In genomic region chr19:8325454-8325853, GRCh38 we compare ENCODE assay signal across 24 cellular contexts. TPM values are rescaled to one million over a fixed set of nuclear protein-coding genes. Genes with fewer than 3 reads are reported as not detected.
A peak's percentile ranks its signal among the peaks of the same experiment; 100 is the strongest.
DNase-seq lines count a peak whose midpoint lies in the region; ATAC-seq and TF ChIP-seq lines count a peak whose summit lies in the region.
"Had no signal": no experiment of that assay in that cellular context is flagged by ENCODE, and none has a peak within 500 bp of the region (broad histone marks: within the 10 kb centered on the region; RNA-seq: fewer than 3 reads in every experiment).

No MANE protein-coding gene starts in this region.

- no peak overlapping the region for H3K9ac ChIP-seq in parathyroid adenoma
- H3K9ac ChIP-seq: BLaER1 treated with 17β-estradiol and CSF1 and Interleukin-3, amounts not matched to agents 10 nM and 100 nM had no signal

- H3K4me3 ChIP-seq in HEK293 (ENCODE audit: low read depth, low read length) (no peak overlapping the region), parathyroid adenoma (ENCODE audit: low read depth, low read length) (no peak overlapping the region)
- H3K4me3 ChIP-seq: A549; BLaER1 treated with 17β-estradiol and CSF1 and Interleukin-3, amounts not matched to agents 10 nM and 100 nM; GM12878; GM23338 had no signal

- DNase-seq in Right ventricle myocardium inferior (ENCODE audit: missing footprints) = peak; percentile 20
- no peak for DNase-seq in left cardiac atrium
- no peak for DNase-seq in T-helper 17 cell
- no peak for DNase-seq in NCI-H524 (lab: John Stamatoyannopoulos, UW)
- no peak for DNase-seq in activated CD8-positive, alpha-beta memory T cell treated with anti-CD3 and anti-CD28 coated beads, Interleukin-2, amount 10 ng/mL, durations not matched to agents 7 days and 5 days
- DNase-seq: 8988T; ACHN; AML-193; BE2C; CD4-positive, alpha-beta T cell; CD8-positive, alpha-beta memory T cell; DMS 273 treated with DMSO at 0.1 percent for 48 hours; DMS79; EL; GDM1; H9; HFFc6 had no signal

- CTCF ChIA-PET in HEK293 (lab: Yijun Ruan, JAX) = interaction anchor here (0.7 to 1.5 kb wide), 2 partner anchors 56 to 96 kb away, joined by 3 to 4 read pairs; no protein-coding TSS in a partner anchor
- CTCF ChIA-PET in activated CD8-positive, alpha-beta memory T cell treated with anti-CD3 and anti-CD28 coated beads, Interleukin-2, amount 10 ng/mL, durations not matched to agents 7 days and 5 days (lab: Charles Lee) = no interaction called here

- no peak overlapping the region for H3K4me3 Mint-ChIP-seq in T-helper 17 cell
- H3K4me3 Mint-ChIP-seq in activated CD8-positive, alpha-beta memory T cell treated with anti-CD3 and anti-CD28 coated beads, Interleukin-2, amount 10 ng/mL, durations not matched to agents 7 days and 5 days = no peak overlapping the region
- H3K4me3 Mint-ChIP-seq: CD14-positive monocyte; CD4-positive, alpha-beta T cell; CD8-positive, alpha-beta memory T cell; GM23338; HFFc6 had no signal

- POLR2A ChIA-PET in HEK293 (lab: Yijun Ruan, JAX) = interaction anchor here (1.1 to 2.2 kb wide), 2 partner anchors 9 kb away, joined by 3 to 9 read pairs; no protein-coding TSS in a partner anchor

- no peak overlapping the region for H3K27ac ChIP-seq in HEK293 (ENCODE audit: extremely low read depth, low read depth, low read length)
- peak overlapping the region; percentile 34 for H3K27ac ChIP-seq in parathyroid adenoma
- H3K27ac ChIP-seq: A549; BLaER1 treated with 17β-estradiol and CSF1 and Interleukin-3, amounts not matched to agents 10 nM and 100 nM had no signal

- H3K27me3 Mint-ChIP-seq in T-helper 17 cell = no peaks in the 10 kb centered on the region
- peaks cover 5% of the 10 kb centered on the region for H3K27me3 Mint-ChIP-seq in activated CD8-positive, alpha-beta memory T cell treated with anti-CD3 and anti-CD28 coated beads, Interleukin-2, amount 10 ng/mL, durations not matched to agents 7 days and 5 days
- H3K27me3 Mint-ChIP-seq: CD4-positive, alpha-beta T cell; CD8-positive, alpha-beta memory T cell had no signal

- no peaks in the 10 kb centered on the region for H3K27me3 ChIP-seq in parathyroid adenoma (ENCODE audit: control insufficient read depth, insufficient read depth, low read length)
- H3K27me3 ChIP-seq: BLaER1 treated with 17β-estradiol and CSF1 and Interleukin-3, amounts not matched to agents 10 nM and 100 nM had no signal

- peaks cover 3% of the 10 kb centered on the region for H3K36me3 Mint-ChIP-seq in T-helper 17 cell (ENCODE audit: low read depth)
- peaks cover 14% of the 10 kb centered on the region for H3K36me3 Mint-ChIP-seq in activated CD8-positive, alpha-beta memory T cell treated with anti-CD3 and anti-CD28 coated beads, Interleukin-2, amount 10 ng/mL, durations not matched to agents 7 days and 5 days

- peak overlapping the region; percentile 19 for H3K27ac Mint-ChIP-seq in T-helper 17 cell
- no peak overlapping the region for H3K27ac Mint-ChIP-seq in activated CD8-positive, alpha-beta memory T cell treated with anti-CD3 and anti-CD28 coated beads, Interleukin-2, amount 10 ng/mL, durations not matched to agents 7 days and 5 days
- H3K27ac Mint-ChIP-seq: CD14-positive monocyte; CD4-positive, alpha-beta T cell; CD8-positive, alpha-beta memory T cell; GM23338; H9; HFFc6 had no signal

- peaks cover 18% of the 10 kb centered on the region for H3K4me1 Mint-ChIP-seq in T-helper 17 cell
- H3K4me1 Mint-ChIP-seq in activated CD8-positive, alpha-beta memory T cell treated with anti-CD3 and anti-CD28 coated beads, Interleukin-2, amount 10 ng/mL, durations not matched to agents 7 days and 5 days = peaks cover 21% of the 10 kb centered on the region

- no peaks in the 10 kb centered on the region for H3K9me3 Mint-ChIP-seq in activated CD8-positive, alpha-beta memory T cell treated with anti-CD3 and anti-CD28 coated beads, Interleukin-2, amount 10 ng/mL, durations not matched to agents 7 days and 5 days (ENCODE audit: low read depth)
- H3K9me3 Mint-ChIP-seq: CD4-positive, alpha-beta T cell; CD8-positive, alpha-beta memory T cell; GM23338 had no signal

- H3K36me3 ChIP-seq in HEK293 (ENCODE audit: control insufficient read depth in 2 of 2, insufficient read depth in 1 of 2, low read length in 2 of 2) (peaks cover 7 to 32% of the 10 kb centered on the region in 2 experiments), parathyroid adenoma (ENCODE audit: control insufficient read depth, insufficient read depth, low read length) (no peaks in the 10 kb centered on the region)

- ATAC-seq in Right ventricle myocardium inferior = no peak
- no peak for ATAC-seq in left cardiac atrium
- ATAC-seq in T-helper 17 cell = no peak
- ATAC-seq in activated CD8-positive, alpha-beta memory T cell treated with anti-CD3 and anti-CD28 coated beads, Interleukin-2, amount 10 ng/mL, durations not matched to agents 7 days and 5 days = no peak

- H3K79me2 ChIP-seq in parathyroid adenoma = peaks cover 11% of the 10 kb centered on the region

- intact Hi-C loops in Right ventricle myocardium inferior (cut with DNase I) = no loop called here
- intact Hi-C loops in left cardiac atrium (cut with DNase I) = no loop called here

- H3K9me3 ChIP-seq in HEK293 (ENCODE audit: control insufficient read depth, insufficient read depth, low read depth, low read length) (no peaks in the 10 kb centered on the region), T-helper 17 cell (ENCODE audit: control insufficient read depth, low read length, poor library complexity, severe bottlenecking) (no peaks in the 10 kb centered on the region), parathyroid adenoma (ENCODE audit: control insufficient read depth, low read length) (no peaks in the 10 kb centered on the region)
- H3K9me3 ChIP-seq: A549, BE2C had no signal

- no peak overlapping the region for H2AFZ ChIP-seq in parathyroid adenoma
- H2AFZ ChIP-seq: GM23338 had no signal

- H3K4me2 ChIP-seq in parathyroid adenoma (ENCODE audit: low read length) = no peak overlapping the region
- H3K4me2 ChIP-seq: A549, GM23338 had no signal

- peaks cover 5% of the 10 kb centered on the region; the same call in 1 of the 2 replicates for H3K4me1 ChIP-seq in HEK293 (ENCODE audit: control insufficient read depth, insufficient read depth, low read length)
- H3K4me1 ChIP-seq in parathyroid adenoma = peaks cover 10% of the 10 kb centered on the region

- no peak for TF ChIP-seq CTCF in HEK293 (tag by site-specific recombination; IDR thresholded peaks at IDR 0.05)
- TF ChIP-seq CTCF in parathyroid adenoma (IDR thresholded peaks at IDR 0.05) = no peak

TF ChIP-seq in HEK293, 187 proteins besides CTCF, POLR2A, EP300 and RAD21:
- TF ChIP-seq ZNF664 (tag by site-specific recombination; IDR thresholded peaks at IDR 0.05) (peak; percentile 99), ZNF155 (tag by site-specific recombination; IDR thresholded peaks at IDR 0.05) (no peak), ZNF580 (tag by site-specific recombination; IDR thresholded peaks at IDR 0.05) (peak; percentile 65; the same call in 1 of the 2 replicates)

RNA-seq across cellular contexts. Expression of gene RPS28, which starts 4.2 kb away (rescaled TPM):
- total RNA-seq in Right ventricle myocardium inferior = 1,212 TPM
- 1,000 to 10,000 TPM; 1,064 to 1,153 TPM for total RNA-seq in left cardiac atrium
- total RNA-seq in T-helper 17 cell = 1,000 to 10,000 TPM; 3,190 to 3,198 TPM
- total RNA-seq in activated CD8-positive, alpha-beta memory T cell treated with anti-CD3 and anti-CD28 coated beads, Interleukin-2, amount 10 ng/mL, durations not matched to agents 7 days and 5 days = 1,000 to 10,000 TPM; 1,292 to 1,333 TPM

RNA-seq across cellular contexts. Expression of gene NDUFA7, which starts 4.3 kb away (rescaled TPM):
- total RNA-seq in Right ventricle myocardium inferior = 129 TPM
- total RNA-seq in left cardiac atrium = 10 to 100 TPM; 65.3 to 83.8 TPM
- total RNA-seq in T-helper 17 cell = 10 to 100 TPM; 24.4 to 31.9 TPM
- total RNA-seq in activated CD8-positive, alpha-beta memory T cell treated with anti-CD3 and anti-CD28 coated beads, Interleukin-2, amount 10 ng/mL, durations not matched to agents 7 days and 5 days = 10 to 100 TPM; 47.4 to 66.7 TPM

RNA-seq across cellular contexts. Expression of gene CD320, which starts 17.3 kb away (rescaled TPM):
- total RNA-seq in Right ventricle myocardium inferior (32.9 TPM), left cardiac atrium (10 to 100 TPM; 33.6 to 40.8 TPM), T-helper 17 cell (10 to 100 TPM; 21.1 to 27.4 TPM)
- total RNA-seq in activated CD8-positive, alpha-beta memory T cell treated with anti-CD3 and anti-CD28 coated beads, Interleukin-2, amount 10 ng/mL, durations not matched to agents 7 days and 5 days = 10 to 100 TPM; 42.0 to 49.8 TPM

RNA-seq across cellular contexts. Expression of gene KANK3, which starts 17.6 kb away (rescaled TPM):
- total RNA-seq in Right ventricle myocardium inferior (20.5 TPM), left cardiac atrium (10 to 100 TPM; 19.3 to 19.6 TPM), T-helper 17 cell (1 to 10 TPM; 2.6 to 2.9 TPM)
- 1 to 10 TPM; 3.2 to 3.7 TPM for total RNA-seq in activated CD8-positive, alpha-beta memory T cell treated with anti-CD3 and anti-CD28 coated beads, Interleukin-2, amount 10 ng/mL, durations not matched to agents 7 days and 5 days

RNA-seq across cellular contexts. Expression of gene ANGPTL4, which starts 38.5 kb away (rescaled TPM):
- 24.6 TPM for total RNA-seq in Right ventricle myocardium inferior
- 10 to 100 TPM; 16.3 to 81.6 TPM for total RNA-seq in left cardiac atrium
- not detected for total RNA-seq in T-helper 17 cell
- total RNA-seq in activated CD8-positive, alpha-beta memory T cell treated with anti-CD3 and anti-CD28 coated beads, Interleukin-2, amount 10 ng/mL, durations not matched to agents 7 days and 5 days = under 1 TPM; 0.50 to 0.82 TPM
- total RNA-seq: CD4-positive, alpha-beta T cell; CD8-positive, alpha-beta memory T cell; GM12878 had no signal
